8 cellular contexts compared by ENCODE assay signal in the genomic region with DNA sequence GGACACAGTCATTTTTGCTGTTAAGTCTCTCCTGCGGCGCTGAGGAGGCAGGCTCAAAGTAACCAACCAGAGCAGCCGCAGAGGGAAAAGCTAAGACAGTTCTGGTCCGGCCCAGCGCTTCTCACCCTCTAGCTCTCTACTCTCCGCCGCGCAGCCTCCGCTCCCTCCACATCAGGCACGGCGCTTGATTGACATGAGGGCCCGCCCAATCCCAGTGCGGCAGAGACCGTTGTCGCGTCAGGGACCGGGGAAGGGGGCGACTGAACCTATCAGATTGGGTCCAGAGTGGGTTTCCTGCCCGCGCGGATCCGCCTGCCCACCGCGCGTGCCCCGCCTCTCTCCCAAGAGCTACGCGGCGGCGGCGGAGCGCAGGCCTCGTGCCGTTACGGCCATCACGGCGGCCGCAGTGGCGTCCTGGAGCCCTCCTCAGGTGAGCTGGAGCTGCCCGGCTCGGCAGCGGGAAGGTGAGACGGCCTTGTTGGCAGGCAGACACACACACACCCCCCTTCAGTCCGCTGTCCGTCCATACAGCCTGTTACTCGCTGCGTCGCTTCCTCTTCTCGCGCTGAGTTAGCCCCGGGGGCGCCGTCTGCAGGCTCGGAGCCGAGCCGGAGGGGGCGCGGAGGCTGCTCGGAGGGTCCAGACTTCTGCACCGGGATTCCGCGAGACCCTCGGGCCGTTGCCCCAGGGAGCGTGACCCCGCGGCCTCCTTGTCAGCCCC. TPM values are rescaled to one million over a fixed set of nuclear protein-coding genes. Genes with fewer than 3 reads are reported as not detected.
DNase-seq lines count a peak whose midpoint lies in the region; ATAC-seq and TF ChIP-seq lines count a peak whose summit lies in the region.

A gene (plus strand): TSS at position 319 of the 721 bp plus-strand sequence. CDS start 65,794 bp downstream, outside the sequence.

- H3K4me1 Mint-ChIP-seq in activated T-helper 2 cell treated with anti-CD3 and anti-CD28 coated beads, Interferon-gamma antibody, Interleukin-2, Interleukin-4, amounts not matched to agents 10 μg/mL and 5 μg/mL and 100 μg/mL, durations not matched to agents 14 hours and 24 hours and 36 hours (ENCODE audit: low read depth), result peaks cover 41% of the 10 kb centered on the region
- peaks cover 45 to 52% of the 10 kb centered on the region in 2 donors for H3K4me1 Mint-ChIP-seq in natural killer cell

- H3K27ac ChIP-seq in RWPE2 (ENCODE audit: poor library complexity, severe bottlenecking), result peak within 1 kb of the TSS; percentile 85

- H3K27me3 ChIP-seq in RWPE2 (ENCODE audit: insufficient read depth, poor library complexity, severe bottlenecking), result no peaks in the 10 kb centered on the region

- no peaks in the 10 kb centered on the region for H3K9me3 Mint-ChIP-seq in activated T-helper 2 cell treated with anti-CD3 and anti-CD28 coated beads, Interferon-gamma antibody, Interleukin-2, Interleukin-4, amounts not matched to agents 10 μg/mL and 5 μg/mL and 100 μg/mL, durations not matched to agents 14 hours and 24 hours and 36 hours
- no peaks in the 10 kb centered on the region for H3K9me3 Mint-ChIP-seq in natural killer cell

- H3K27ac Mint-ChIP-seq in activated T-helper 2 cell treated with anti-CD3 and anti-CD28 coated beads, Interferon-gamma antibody, Interleukin-2, Interleukin-4, amounts not matched to agents 10 μg/mL and 5 μg/mL and 100 μg/mL, durations not matched to agents 14 hours and 24 hours and 36 hours, result peak within 1 kb of the TSS; percentile 98
- peak within 1 kb of the TSS; percentile 98 to 99 for H3K27ac Mint-ChIP-seq in natural killer cell

- peaks cover 41% of the 10 kb centered on the region for H3K36me3 Mint-ChIP-seq in activated T-helper 2 cell treated with anti-CD3 and anti-CD28 coated beads, Interferon-gamma antibody, Interleukin-2, Interleukin-4, amounts not matched to agents 10 μg/mL and 5 μg/mL and 100 μg/mL, durations not matched to agents 14 hours and 24 hours and 36 hours (ENCODE audit: low read depth)
- peaks cover 3% of the 10 kb centered on the region for H3K36me3 Mint-ChIP-seq in natural killer cell

- no peaks in the 10 kb centered on the region for H3K9me3 ChIP-seq in RWPE2 (ENCODE audit: severe bottlenecking)

- intact Hi-C loops in activated T-helper 2 cell treated with anti-CD3 and anti-CD28 coated beads, Interferon-gamma antibody, Interleukin-2, Interleukin-4, amounts not matched to agents 10 μg/mL and 5 μg/mL and 100 μg/mL, durations not matched to agents 14 hours and 24 hours and 36 hours (cut with micrococcal nuclease), result loop anchor here (1.0 to 5.0 kb wide), 9 partner anchors 23 to 785 kb away; a partner anchor contains a TSS
- intact Hi-C loops in natural killer cell (cut with micrococcal nuclease), result loop anchor here (1.0 to 5.0 kb wide), 5 partner anchors 59 to 611 kb away; a partner anchor contains a TSS

- H3K4me3 ChIP-seq in RWPE2 (ENCODE audit: severe bottlenecking) (peak within 1 kb of the TSS; percentile 51), fibroblast of mammary gland (ENCODE audit: control insufficient read depth, low read depth, low read length) (peak within 1 kb of the TSS; percentile 86)

- ATAC-seq in RWPE2 (ENCODE audit: low read depth) (peak; percentile 97), natural killer cell (peak; percentile 91 to 98 (median 94))

- TF ChIP-seq CTCF in RWPE2 (IDR thresholded peaks at IDR 0.05; ENCODE audit: poor library complexity, severe bottlenecking) (no peak), fibroblast of mammary gland (conservative IDR thresholded peaks at IDR 0.05; ENCODE audit: control insufficient read depth, insufficient read depth, low read depth, low read length) (no peak), natural killer cell (IDR thresholded peaks at IDR 0.05) (peak; percentile 24)

- H3K4me1 ChIP-seq in RWPE2 (ENCODE audit: insufficient read depth, poor library complexity, severe bottlenecking), result peaks cover 7% of the 10 kb centered on the region

- peaks cover 5% of the 10 kb centered on the region; the same call in 1 of the 2 replicates for H3K36me3 ChIP-seq in RWPE2 (ENCODE audit: low read depth)

- peak within 1 kb of the TSS; percentile 95 for H3K4me3 Mint-ChIP-seq in activated T-helper 2 cell treated with anti-CD3 and anti-CD28 coated beads, Interferon-gamma antibody, Interleukin-2, Interleukin-4, amounts not matched to agents 10 μg/mL and 5 μg/mL and 100 μg/mL, durations not matched to agents 14 hours and 24 hours and 36 hours (ENCODE audit: low read depth)
- peak within 1 kb of the TSS; percentile 98 for H3K4me3 Mint-ChIP-seq in natural killer cell

- no peaks in the 10 kb centered on the region for H3K27me3 Mint-ChIP-seq in activated T-helper 2 cell treated with anti-CD3 and anti-CD28 coated beads, Interferon-gamma antibody, Interleukin-2, Interleukin-4, amounts not matched to agents 10 μg/mL and 5 μg/mL and 100 μg/mL, durations not matched to agents 14 hours and 24 hours and 36 hours (ENCODE audit: low read depth)
- H3K27me3 Mint-ChIP-seq in natural killer cell (ENCODE audit: low read depth in 2 of 2), result no peaks in the 10 kb centered on the region

- DNase-seq in ELR (ENCODE audit: low read depth) (peak; percentile 99), H4 (ENCODE audit: low spot score) (peak; percentile 99), LoVo (ENCODE audit: low spot score) (peak; percentile 96), RWPE2 (ENCODE audit: low spot score) (peak; percentile 99), fibroblast of mammary gland (ENCODE audit: low read depth) (peak; percentile 96), natural killer cell (peak; percentile 98)
- DNase-seq in activated T-helper 2 cell treated with anti-CD3 and anti-CD28 coated beads, Interferon-gamma antibody, Interleukin-2, Interleukin-4, amounts not matched to agents 10 μg/mL and 5 μg/mL and 100 μg/mL, durations not matched to agents 14 hours and 24 hours and 36 hours (ENCODE audit: low spot score), result peak; percentile 98
- DNase-seq in stimulated activated naive CD4-positive, alpha-beta T cell treated with Interleukin-2 at 50 U/mL for 16 hours (lab: John Stamatoyannopoulos, UW), result peak; percentile 99

RNA-seq across cellular contexts. Expression of the gene that starts here (rescaled TPM):
- 44.7 and 79.9 TPM in 2 replicates for total RNA-seq in H4 (2014; rRNA removed; shearing (Covaris generic))
- total RNA-seq in activated T-helper 2 cell treated with anti-CD3 and anti-CD28 coated beads, Interferon-gamma antibody, Interleukin-2, Interleukin-4, amounts not matched to agents 10 μg/mL and 5 μg/mL and 100 μg/mL, durations not matched to agents 14 hours and 24 hours and 36 hours, result 40.2 and 41.9 TPM in 2 replicates
- total RNA-seq in natural killer cell, result 10 to 100 TPM; 61.2 to 77.9 (median 69.5) TPM

Comparison
In these comparisons a context has a peak if more than half of its experiments do, and no peak if none do; other contexts are left out.
1. Peak in every context shown above with its lines: DNase-seq, ATAC-seq, H3K4me3 ChIP-seq and H3K27ac ChIP-seq.